Comparison of ENCODE assay signal across 21 cellular contexts in the genomic region with DNA sequence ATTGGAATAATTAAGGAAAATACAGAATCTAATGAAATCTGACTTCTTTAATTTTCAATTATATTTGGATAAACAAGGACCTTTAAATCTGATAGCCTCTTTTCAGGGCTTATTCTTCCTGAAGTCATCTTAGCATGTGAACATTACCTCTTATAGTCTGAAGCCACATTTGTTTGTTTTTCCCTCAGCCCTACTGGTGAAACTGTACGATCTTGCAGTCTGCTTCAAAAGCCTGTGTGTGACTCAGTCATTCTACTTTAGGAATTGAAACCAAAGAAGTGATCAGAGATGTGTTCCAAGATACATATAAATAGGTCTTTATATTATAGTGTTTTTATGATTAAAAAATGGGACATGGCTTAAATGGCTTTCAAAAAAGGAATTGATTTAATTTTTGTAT.
DNase-seq lines count a peak whose midpoint lies in the region; ATAC-seq and TF ChIP-seq lines count a peak whose summit lies in the region.
"Had no signal": no experiment of that assay in that cellular context is flagged by ENCODE, and none has a peak within 500 bp of the region (broad histone marks: within the 10 kb centered on the region; RNA-seq: fewer than 3 reads in every experiment).

No MANE protein-coding gene starts in this region.

- H3K27ac ChIP-seq in epithelial cell of prostate: no peak overlapping the region
- no peak overlapping the region for H3K27ac ChIP-seq in RWPE1
- H3K27ac ChIP-seq: colonic mucosa, heart left ventricle, testis had no signal

- CTCF ChIA-PET in RWPE1 (lab: Yijun Ruan, JAX): no interaction called here

- TF ChIP-seq CTCF in BE2C (IDR thresholded peaks at IDR 0.05; ENCODE audit: low read depth, low read length) (no peak), RWPE1 (conservative IDR thresholded peaks at IDR 0.05; ENCODE audit: low read depth) (no peak)

- H3K4me1 ChIP-seq in BE2C: no peaks in the 10 kb centered on the region
- H3K4me1 ChIP-seq: colonic mucosa, heart left ventricle, testis had no signal

- peak; percentile 45 for DNase-seq in H4 (ENCODE audit: low spot score)
- peak; percentile 13 for DNase-seq in RPMI7951 (ENCODE audit: low read depth)
- peak; percentile 27 for DNase-seq in epithelial cell of prostate (ENCODE audit: low read depth, low spot score)
- peak; percentile 43 for DNase-seq in myocyte (ENCODE audit: low read depth)
- no peak for DNase-seq in BE2C
- DNase-seq in RWPE1 (ENCODE audit: low spot score): no peak
- DNase-seq in dedifferentiated amniotic fluid mesenchymal stem cell (ENCODE audit: extremely low spot score): no peak
- DNase-seq: activated naive CD4-positive, alpha-beta T cell; anterior cingulate cortex; colonic mucosa; GDM1; heart left ventricle; Karpas-422; NCI-H1436; NCI-H226; nephron progenitor cell; NK-92 treated with Interleukin-12 subunit alpha and Interleukin-12 subunit beta, amount 100 ng/mL, for 24 hours; stimulated activated CD4-positive, alpha-beta T cell treated with anti-CD3 and anti-CD28 coated beads, Interleukin-12 subunit alpha, Interleukin-12 subunit beta, amount 100 ng/mL, for 4 hours; T-cell; testis had no signal

- H3K27me3 ChIP-seq in BE2C: peaks cover 3% of the 10 kb centered on the region; the same call in 1 of the 2 replicates
- H3K27me3 ChIP-seq: colonic mucosa, heart left ventricle, testis had no signal

- H3K36me3 ChIP-seq in BE2C: no peaks in the 10 kb centered on the region
- H3K36me3 ChIP-seq: colonic mucosa, heart left ventricle had no signal

- H3K9me3 ChIP-seq in BE2C: no peaks in the 10 kb centered on the region
- H3K9me3 ChIP-seq: colonic mucosa, heart left ventricle, testis had no signal

- no peak for ATAC-seq in HG03039 (IDR thresholded peaks at IDR 0.05; ENCODE audit: unreplicated experiment)
- ATAC-seq: heart left ventricle, T-cell had no signal

- H3K4me3 ChIP-seq in BE2C (ENCODE audit: low read depth, low read length): no peak overlapping the region
- H3K4me3 ChIP-seq: colonic mucosa, heart left ventricle, testis had no signal

- POLR2A ChIA-PET in RWPE1 (lab: Yijun Ruan, JAX; ENCODE audit: low non-redundant PET): no interaction called here

Comparison
In these comparisons a context has a peak if more than half of its experiments do, and no peak if none do; other contexts are left out.
1. DNase-seq: peak in H4 (single experiment), RPMI7951 (single experiment), epithelial cell of prostate (single experiment) and myocyte (single experiment); none in BE2C (single experiment), RWPE1 (single experiment) and dedifferentiated amniotic fluid mesenchymal stem cell (single experiment).